In the genomic region with DNA sequence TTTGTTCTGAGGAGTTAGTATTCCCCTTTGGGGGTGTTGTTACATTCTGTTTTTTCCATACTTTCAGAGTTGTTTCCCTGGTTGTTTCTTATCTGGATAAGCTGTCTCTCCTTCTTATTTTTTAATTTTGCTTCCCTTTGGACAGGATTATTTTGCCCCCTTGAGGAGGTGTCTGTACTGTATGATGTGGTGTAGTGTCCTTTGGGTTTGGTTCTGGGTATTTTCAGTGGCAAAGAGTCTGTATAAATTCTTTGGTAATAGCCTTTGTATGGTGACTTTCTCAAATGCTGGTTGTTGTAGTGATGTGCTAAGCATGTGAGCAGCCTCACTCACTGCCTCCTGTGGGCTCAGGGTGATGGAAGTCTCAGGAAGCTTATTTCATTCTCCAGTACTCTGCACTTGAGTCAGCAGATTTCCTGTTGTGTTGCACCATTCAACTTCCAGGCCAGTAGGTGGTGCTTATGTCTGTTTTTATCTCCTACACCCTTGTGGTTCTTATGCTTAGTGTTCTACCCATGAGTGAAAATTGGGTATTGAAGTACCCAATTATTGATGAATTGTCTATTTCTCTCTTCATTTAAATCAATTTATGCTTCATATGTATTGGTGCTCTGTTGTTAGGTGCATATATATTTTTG, we compare ENCODE assay signal across 8 cellular contexts.
DNase-seq lines count a peak whose midpoint lies in the region; ATAC-seq and TF ChIP-seq lines count a peak whose summit lies in the region.

No MANE protein-coding gene starts in this region.

- H2AFZ ChIP-seq in OCI-LY1 (ENCODE audit: low read length): no peak overlapping the region

- no peaks in the 10 kb centered on the region for H3K79me2 ChIP-seq in OCI-LY1 (ENCODE audit: insufficient read depth, low read length)

- H3K9ac ChIP-seq in OCI-LY1 (ENCODE audit: low read length): no peak overlapping the region

- intact Hi-C loops in stomach (cut with DNase I; ENCODE audit: low total_unique reads): no loop called here
- intact Hi-C loops in transverse colon (cut with DNase I; ENCODE audit: low total_unique reads): no loop called here

- peak; percentile 83 for ATAC-seq in HG02943 (IDR thresholded peaks at IDR 0.05; ENCODE audit: low read depth, unreplicated experiment)

- H3K36me3 ChIP-seq in OCI-LY1 (ENCODE audit: insufficient read depth, low read length): no peaks in the 10 kb centered on the region
- H3K36me3 ChIP-seq in stomach: no peaks in the 10 kb centered on the region
- peaks cover 0 to 4% (median 0%) of the 10 kb centered on the region in 4 donors for H3K36me3 ChIP-seq in transverse colon

- H3K4me1 ChIP-seq in OCI-LY1 (ENCODE audit: insufficient read depth, low read length, severe bottlenecking): no peaks in the 10 kb centered on the region
- no peaks in the 10 kb centered on the region for H3K4me1 ChIP-seq in stomach
- H3K4me1 ChIP-seq in transverse colon: no peaks in the 10 kb centered on the region

- TF ChIP-seq POLR2A in stomach (IDR thresholded peaks at IDR 0.05): no peak
- no peak for TF ChIP-seq POLR2A in transverse colon (IDR thresholded peaks at IDR 0.05)

- H3K27ac ChIP-seq in OCI-LY1 (ENCODE audit: low read depth, low read length, poor library complexity, severe bottlenecking) (no peak overlapping the region), epithelial cell of prostate (no peak overlapping the region), stomach (no peak overlapping the region), transverse colon (no peak overlapping the region)

- H3K4me2 ChIP-seq in OCI-LY1 (ENCODE audit: low read length): no peak overlapping the region

- no peak overlapping the region for H3K4me3 ChIP-seq in GM12875 (ENCODE audit: low read depth, low read length)
- no peak overlapping the region for H3K4me3 ChIP-seq in OCI-LY1 (ENCODE audit: low read depth, low read length, poor library complexity, severe bottlenecking)
- H3K4me3 ChIP-seq in stomach: no peak overlapping the region
- no peak overlapping the region for H3K4me3 ChIP-seq in transverse colon

- in situ Hi-C loops in transverse colon (cut with MboI; ENCODE audit: low pct_ligation_motif_present in 1 of 4, low pct_unique_long_range_greater_than_20kb in 1 of 4, low sequenced_read_pairs in 3 of 4): no loop called here

- TF ChIP-seq CTCF in GM12875 (IDR thresholded peaks at IDR 0.05; ENCODE audit: borderline replicate concordance, insufficient read depth, low read depth, low read length) (peak; percentile 53; the same call in 1 of the 2 replicates), OCI-LY1 (IDR thresholded peaks at IDR 0.05; ENCODE audit: low read length) (peak; percentile 50; the same call in 1 of the 2 replicates), stomach (IDR thresholded peaks at IDR 0.05) (peak in 4 of 7 experiments; percentile 18 to 56 (median 44)), transverse colon (IDR thresholded peaks at IDR 0.05) (peak in 1 of 5 experiments; percentile 12)

- H3K27me3 ChIP-seq in OCI-LY1 (ENCODE audit: insufficient read depth, low read length) (no peaks in the 10 kb centered on the region), stomach (no peaks in the 10 kb centered on the region), transverse colon (no peaks in the 10 kb centered on the region)

- no peaks in the 10 kb centered on the region for H4K20me1 ChIP-seq in OCI-LY1 (ENCODE audit: insufficient read depth, low read length)

- H3K9me3 ChIP-seq in OCI-LY1 (ENCODE audit: low read length) (0 out of 2 replicates have a peak, but pooled peaks cover 2% of the 10 kb centered on the region), stomach (no peaks in the 10 kb centered on the region), transverse colon (no peaks in the 10 kb centered on the region)

- no peaks in the 10 kb centered on the region for H3F3A ChIP-seq in OCI-LY1 (ENCODE audit: insufficient read depth, low read length)

- H3K9me2 ChIP-seq in OCI-LY1 (ENCODE audit: low read depth, low read length): no peaks in the 10 kb centered on the region

- TF ChIP-seq EP300 in stomach (IDR thresholded peaks at IDR 0.05) (no peak), transverse colon (IDR thresholded peaks at IDR 0.05; ENCODE audit: low read depth) (no peak)

- DNase-seq in AML-193 (lab: John Stamatoyannopoulos, UW): peak; percentile 57 to 71
- peak; percentile 40 for DNase-seq in epithelial cell of prostate (ENCODE audit: low read depth, low spot score)
- DNase-seq in stomach: no peak
- DNase-seq in transverse colon: no peak
- DNase-seq in activated CD8-positive, alpha-beta memory T cell treated with anti-CD3 and anti-CD28 coated beads for 24 hours: no peak

Comparison
In these comparisons a context has a peak if more than half of its experiments do, and no peak if none do; other contexts are left out.
1. DNase-seq: peak in AML-193 (2 of 2) and epithelial cell of prostate (single experiment); none in stomach (single experiment), transverse colon (single experiment) and activated CD8-positive, alpha-beta memory T cell treated with anti-CD3 and anti-CD28 coated beads for 24 hours (single experiment).